21 cellular contexts compared by ENCODE assay signal in genomic region chr2:74314107-74314506, GRCh38.
"Had no signal": no experiment of that assay in that cellular context is flagged by ENCODE, and none has a peak within 500 bp of the region (broad histone marks: within the 10 kb centered on the region; RNA-seq: fewer than 3 reads in every experiment).

No MANE protein-coding gene starts in this region.

- H3K4me1 ChIP-seq: neural progenitor cell, psoas muscle, sigmoid colon had no signal

- H3K9me3 ChIP-seq: psoas muscle, sigmoid colon, stomach, tibial artery had no signal

- ATAC-seq: left lobe of liver; naive thymus-derived CD4-positive, alpha-beta T cell; psoas muscle; right cardiac atrium; stimulated activated effector memory CD8-positive, alpha-beta T cell treated with anti-CD3 and anti-CD28 coated beads, Interleukin-12 subunit alpha, Interleukin-12 subunit beta, amount 100 ng/mL, for 72 hours had no signal

- H3K4me3 ChIP-seq: neural progenitor cell, psoas muscle, sigmoid colon, stomach, tibial artery had no signal

- FAIRE-seq: frontal cortex, kidney, urothelium cell line had no signal

- H3K27ac ChIP-seq: neural progenitor cell, psoas muscle, sigmoid colon, stomach, tibial artery had no signal

- H3K36me3 ChIP-seq: neural progenitor cell had no signal

- DNase-seq: cortex of kidney; hypothalamus; kidney; mammary epithelial cell; midbrain; naive thymus-derived CD4-positive, alpha-beta T cell; nucleus accumbens; posterior cingulate gyrus; psoas muscle; right cardiac atrium; sigmoid colon; stimulated activated CD4-positive, alpha-beta T cell treated with anti-CD3 and anti-CD28 coated beads, Interleukin-2, amount 100 ng/mL, for 24 hours; stimulated activated CD4-positive, alpha-beta T cell treated with anti-CD3 and anti-CD28 coated beads, Interleukin-4, amount 100 ng/mL, for 24 hours; stimulated activated naive CD4-positive, alpha-beta T cell treated with Interleukin-2 at 50 U/mL for 16 hours; stomach; tibial artery had no signal

- H3K27me3 ChIP-seq: neural progenitor cell, sigmoid colon, stomach, tibial artery had no signal
